9 cellular contexts compared by ENCODE assay signal in the genomic region with DNA sequence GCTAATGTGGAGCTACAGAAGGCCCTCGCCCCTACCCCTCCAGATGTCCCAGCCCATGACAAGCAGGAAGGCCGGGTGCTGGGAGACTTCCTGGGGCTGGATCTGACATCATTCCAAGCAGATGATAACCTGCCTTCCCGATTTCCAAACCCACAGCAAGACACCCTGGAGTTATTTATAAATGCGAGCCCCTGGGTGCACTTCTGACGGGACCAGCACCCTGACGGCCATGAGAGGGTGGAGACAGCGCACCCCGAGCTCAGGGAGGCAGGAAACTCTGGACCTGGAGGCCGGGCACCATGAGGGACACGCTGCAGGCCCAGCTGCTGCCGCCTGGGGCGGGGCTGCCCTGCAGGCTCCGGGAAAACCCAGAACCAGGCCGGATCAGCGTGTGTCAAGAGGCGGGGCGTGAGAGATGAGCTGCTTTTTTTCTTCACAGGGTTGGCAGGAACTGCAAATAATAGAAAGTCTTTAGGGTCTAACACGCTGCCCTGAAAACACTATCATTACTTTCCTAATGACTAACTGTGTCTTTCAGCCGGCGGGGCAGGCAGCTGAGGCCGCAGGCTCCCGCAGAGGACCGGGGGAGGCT. TPM values are rescaled to one million over a fixed set of nuclear protein-coding genes. Genes with fewer than 3 reads are reported as not detected.
DNase-seq lines count a peak whose midpoint lies in the region; ATAC-seq and TF ChIP-seq lines count a peak whose summit lies in the region.
"Had no signal": no experiment of that assay in that cellular context is flagged by ENCODE, and none has a peak within 500 bp of the region (broad histone marks: within the 10 kb centered on the region; RNA-seq: fewer than 3 reads in every experiment).

No MANE protein-coding gene starts in this region.

- H3K27ac ChIP-seq in gastrocnemius medialis = no peak overlapping the region
- H3K27ac ChIP-seq: 22Rv1 had no signal

- peaks cover 4% of the 10 kb centered on the region for H3K4me1 Mint-ChIP-seq in central memory CD8-positive, alpha-beta T cell
- peaks cover 4 to 11% of the 10 kb centered on the region in 2 donors for H3K4me1 Mint-ChIP-seq in natural killer cell

- in situ Hi-C loops in gastrocnemius medialis (cut with MboI; ENCODE audit: low sequenced_read_pairs in 4 of 4) = no loop called here

- peaks cover 6% of the 10 kb centered on the region for H3K36me3 Mint-ChIP-seq in central memory CD8-positive, alpha-beta T cell (ENCODE audit: insufficient read depth)
- H3K36me3 Mint-ChIP-seq in natural killer cell = no peaks in the 10 kb centered on the region

- H3K27me3 ChIP-seq in gastrocnemius medialis = peaks cover 24 to 46% (median 38%) of the 10 kb centered on the region in 3 donors

- H3K27ac Mint-ChIP-seq in central memory CD8-positive, alpha-beta T cell (ENCODE audit: low read depth) = no peak overlapping the region
- H3K27ac Mint-ChIP-seq in natural killer cell = no peak overlapping the region

- H3K9me3 Mint-ChIP-seq in central memory CD8-positive, alpha-beta T cell = peaks cover 4% of the 10 kb centered on the region
- H3K9me3 Mint-ChIP-seq in natural killer cell = peaks cover 0 to 2% of the 10 kb centered on the region in 2 donors

- DNase-seq in DMS 273 (lab: John Stamatoyannopoulos, UW; ENCODE audit: unreplicated experiment) = peak; percentile 84
- DNase-seq in DMS 273 treated with DMSO at 0.1 percent for 48 hours (lab: John Stamatoyannopoulos, UW) = no peak
- peak; percentile 55 for DNase-seq in HuH-7.5 (ENCODE audit: low spot score)
- DNase-seq in central memory CD8-positive, alpha-beta T cell (ENCODE audit: low spot score in 2 of 2) = no peak
- no peak for DNase-seq in natural killer cell
- no peak for DNase-seq in gastrocnemius medialis
- no peak for DNase-seq in NCI-H1092 treated with DMSO at 0.1 percent for 48 hours (lab: John Stamatoyannopoulos, UW)

- ATAC-seq in central memory CD8-positive, alpha-beta T cell (replicated peaks; ENCODE audit: extremely low read depth, poor library complexity, severe bottlenecking) = no peak
- ATAC-seq in natural killer cell (no peak), HG02885 (IDR thresholded peaks at IDR 0.05; ENCODE audit: poor library complexity, unreplicated experiment) (no peak), gastrocnemius medialis (no peak)

- no peaks in the 10 kb centered on the region for H3K9me3 ChIP-seq in gastrocnemius medialis

- peak overlapping the region; percentile 12 for H3K4me3 Mint-ChIP-seq in central memory CD8-positive, alpha-beta T cell
- peak overlapping the region; percentile 60 for H3K4me3 Mint-ChIP-seq in natural killer cell

- no peak for TF ChIP-seq POLR2A in gastrocnemius medialis (IDR thresholded peaks at IDR 0.05)

- TF ChIP-seq CTCF in natural killer cell (IDR thresholded peaks at IDR 0.05) (no peak), gastrocnemius medialis (IDR thresholded peaks at IDR 0.05 in 4 of 5, conservative IDR thresholded peaks at IDR 0.05 in 1 of 5) (no peak)

- intact Hi-C loops in natural killer cell (cut with micrococcal nuclease) = no loop called here
- intact Hi-C loops in gastrocnemius medialis (cut with DNase I; ENCODE audit: low total_unique reads) = no loop called here

- H3K4me3 ChIP-seq in gastrocnemius medialis = no peak overlapping the region

- H3K4me1 ChIP-seq in gastrocnemius medialis = peaks cover 0 to 5% of the 10 kb centered on the region in 2 donors

- H3K27me3 Mint-ChIP-seq in central memory CD8-positive, alpha-beta T cell = peaks cover 18% of the 10 kb centered on the region
- peaks cover 17 to 23% of the 10 kb centered on the region in 2 donors for H3K27me3 Mint-ChIP-seq in natural killer cell (ENCODE audit: low read depth in 2 of 2)

- H3K36me3 ChIP-seq in gastrocnemius medialis = no peaks in the 10 kb centered on the region

RNA-seq across cellular contexts. Expression of a gene that starts 2.5 kb away (rescaled TPM):
- total RNA-seq in natural killer cell (1 to 10 TPM in 1 of 3 donors, under 1 TPM in 2; 0.50 to 3.0 (median 0.52) TPM), gastrocnemius medialis (under 1 TPM in 2 of 4 donors, not detected in 2; 0.13 to 0.26 TPM)

Comparison
In these comparisons a context has a peak if more than half of its experiments do, and no peak if none do; other contexts are left out.
1. DNase-seq: peak in DMS 273 (single experiment) and HuH-7.5 (single experiment); none in DMS 273 treated with DMSO at 0.1 percent for 48 hours (single experiment), central memory CD8-positive, alpha-beta T cell (0 of 2), natural killer cell (single experiment), gastrocnemius medialis (0 of 2) and NCI-H1092 treated with DMSO at 0.1 percent for 48 hours (single experiment).